In genomic region chr9:132939169-132939568, GRCh38 we compare ENCODE assay signal across 23 cellular contexts. TPM values are rescaled to one million over a fixed set of nuclear protein-coding genes. Genes with fewer than 3 reads are reported as not detected.
DNase-seq lines count a peak whose midpoint lies in the region; ATAC-seq and TF ChIP-seq lines count a peak whose summit lies in the region.
"Had no signal": no experiment of that assay in that cellular context is flagged by ENCODE, and none has a peak within 500 bp of the region (broad histone marks: within the 10 kb centered on the region; RNA-seq: fewer than 3 reads in every experiment).

No MANE protein-coding gene starts in this region.

- DNase-seq in GM23338 (ENCODE audit: low spot score) (no peak), T-helper 17 cell (no peak), nephron progenitor cell (no peak), gastrocnemius medialis (no peak), glomerular visceral epithelial cell (ENCODE audit: extremely low spot score) (no peak), SK-N-DZ (ENCODE audit: low spot score) (no peak), DMS79 treated with DMSO at 0.1 percent for 48 hours (lab: John Stamatoyannopoulos, UW) (no peak)
- DNase-seq: 8988T; ACHN; AML-193; BE2C; CD4-positive, alpha-beta T cell; CD8-positive, alpha-beta memory T cell; DMS 273 treated with DMSO at 0.1 percent for 48 hours; DMS79; GF-D8; GOT3; HFFc6 had no signal

- H3K9me3 ChIP-seq in T-helper 17 cell (ENCODE audit: control insufficient read depth, low read length, poor library complexity, severe bottlenecking) (no peaks in the 10 kb centered on the region), gastrocnemius medialis (no peaks in the 10 kb centered on the region)
- H3K9me3 ChIP-seq: A549; BE2C; BLaER1 treated with 17β-estradiol and CSF1 and Interleukin-3, amounts not matched to agents 10 nM and 100 nM; HAP-1 had no signal

- H4K20me1 ChIP-seq in GM23338 (replicated peaks; ENCODE audit: insufficient read depth), result peaks cover 21% of the 10 kb centered on the region

- no peak overlapping the region for H3K27ac Mint-ChIP-seq in GM23338
- H3K27ac Mint-ChIP-seq in T-helper 17 cell, result peak overlapping the region; percentile 8
- H3K27ac Mint-ChIP-seq in nephron progenitor cell, result peak overlapping the region; percentile 40
- H3K27ac Mint-ChIP-seq: CD14-positive monocyte; CD4-positive, alpha-beta T cell; CD8-positive, alpha-beta memory T cell; HFFc6 had no signal

- peaks cover 31% of the 10 kb centered on the region for H3K4me1 ChIP-seq in GM23338 (ENCODE audit: insufficient read depth)
- peaks cover 49 to 52% of the 10 kb centered on the region in 2 donors for H3K4me1 ChIP-seq in gastrocnemius medialis
- H3K4me1 ChIP-seq: BE2C had no signal

- H3F3A ChIP-seq in GM23338 (replicated peaks; ENCODE audit: low read depth), result no peaks in the 10 kb centered on the region

- H3K4me3 ChIP-seq in GM23338 (no peak overlapping the region), gastrocnemius medialis (no peak overlapping the region)
- H3K4me3 ChIP-seq: A549; BLaER1 treated with 17β-estradiol and CSF1 and Interleukin-3, amounts not matched to agents 10 nM and 100 nM; HAP-1 had no signal

- H3K27ac ChIP-seq in GM23338 (ENCODE audit: low read depth), result no peak overlapping the region
- H3K27ac ChIP-seq in gastrocnemius medialis, result peak overlapping the region; percentile 26 to 45 (median 35)
- H3K27ac ChIP-seq: A549; BLaER1 treated with 17β-estradiol and CSF1 and Interleukin-3, amounts not matched to agents 10 nM and 100 nM had no signal

- in situ Hi-C loops in gastrocnemius medialis (cut with MboI; ENCODE audit: low sequenced_read_pairs in 4 of 4), result no loop called here

- no peak for TF ChIP-seq POLR2A in gastrocnemius medialis (IDR thresholded peaks at IDR 0.05)

- H3K27me3 ChIP-seq in GM23338 (ENCODE audit: insufficient read depth), result no peaks in the 10 kb centered on the region
- H3K27me3 ChIP-seq in gastrocnemius medialis, result no peaks in the 10 kb centered on the region
- H3K27me3 ChIP-seq: BE2C; BLaER1 treated with 17β-estradiol and CSF1 and Interleukin-3, amounts not matched to agents 10 nM and 100 nM had no signal

- H3K4me1 Mint-ChIP-seq in GM23338 (peaks cover 41% of the 10 kb centered on the region), T-helper 17 cell (peaks cover 18% of the 10 kb centered on the region), nephron progenitor cell (peaks cover 35% of the 10 kb centered on the region)

- H3K36me3 Mint-ChIP-seq in GM23338 (ENCODE audit: low read depth) (no peaks in the 10 kb centered on the region), T-helper 17 cell (ENCODE audit: low read depth) (no peaks in the 10 kb centered on the region), nephron progenitor cell (ENCODE audit: low read depth) (peaks cover 1% of the 10 kb centered on the region)

- ATAC-seq in GM23338, result no peak
- no peak for ATAC-seq in T-helper 17 cell
- ATAC-seq in gastrocnemius medialis, result peak in 1 of 2 donors; percentile 49
- ATAC-seq: A549 had no signal

- H3K9me2 ChIP-seq in GM23338 (ENCODE audit: insufficient read depth), result no peaks in the 10 kb centered on the region

- intact Hi-C loops in gastrocnemius medialis (cut with DNase I; ENCODE audit: low total_unique reads), result no loop called here

- 0 out of 2 replicates have a peak overlapping the region, but pooled peaks have one; percentile 6 for H3K4me2 ChIP-seq in GM23338
- H3K4me2 ChIP-seq: A549; BLaER1 treated with 17β-estradiol and CSF1 and Interleukin-3, amounts not matched to agents 10 nM and 100 nM had no signal

- H3K36me3 ChIP-seq in GM23338 (ENCODE audit: insufficient read depth), result no peaks in the 10 kb centered on the region
- H3K36me3 ChIP-seq in gastrocnemius medialis, result no peaks in the 10 kb centered on the region
- H3K36me3 ChIP-seq: BE2C, HAP-1 had no signal

- no peak overlapping the region for H2AFZ ChIP-seq in GM23338

- TF ChIP-seq CTCF in GM23338 (conservative IDR thresholded peaks at IDR 0.05; ENCODE audit: low read depth in 2 of 2) (no peak), nephron progenitor cell (IDR thresholded peaks at IDR 0.05) (no peak), gastrocnemius medialis (IDR thresholded peaks at IDR 0.05 in 4 of 5, conservative IDR thresholded peaks at IDR 0.05 in 1 of 5) (no peak)

- H3K4me3 Mint-ChIP-seq in GM23338, result no peak overlapping the region
- H3K4me3 Mint-ChIP-seq in T-helper 17 cell, result no peak overlapping the region
- H3K4me3 Mint-ChIP-seq in nephron progenitor cell, result no peak overlapping the region
- H3K4me3 Mint-ChIP-seq: CD14-positive monocyte; CD4-positive, alpha-beta T cell; HFFc6 had no signal

- H3K27me3 Mint-ChIP-seq in GM23338 (ENCODE audit: insufficient read depth, low read depth, poor library complexity) (no peaks in the 10 kb centered on the region), T-helper 17 cell (no peaks in the 10 kb centered on the region), nephron progenitor cell (ENCODE audit: low read depth, poor library complexity) (no peaks in the 10 kb centered on the region)
- H3K27me3 Mint-ChIP-seq: CD4-positive, alpha-beta T cell; CD8-positive, alpha-beta memory T cell had no signal

- H3K9me3 Mint-ChIP-seq in GM23338, result no peaks in the 10 kb centered on the region
- no peaks in the 10 kb centered on the region for H3K9me3 Mint-ChIP-seq in nephron progenitor cell
- H3K9me3 Mint-ChIP-seq: CD14-positive monocyte; CD4-positive, alpha-beta T cell; CD8-positive, alpha-beta memory T cell; HFFc6 had no signal

- H3K79me2 ChIP-seq in GM23338 (replicated peaks; ENCODE audit: insufficient read depth), result peaks cover 90% of the 10 kb centered on the region

TF ChIP-seq in GM23338, 12 proteins besides CTCF, POLR2A, EP300 and RAD21:
- no peak for TF ChIP-seq POLR2AphosphoS5 (IDR thresholded peaks at IDR 0.05; ENCODE audit: low read depth)
TF ChIP-seq in GM23338: peak in this region for 0.

RNA-seq across cellular contexts. Expression of gene TSC1, which starts 5.2 kb away (rescaled TPM):
- 43.2 and 48.0 TPM in 2 replicates for total RNA-seq in GM23338 (2014; rRNA removed; shearing (Covaris generic))
- 20.1 and 23.7 TPM in 2 replicates for polyA plus RNA-seq in GM23338 (2016; fragmentation: Nextera tagmentation; extraction: Ambion mirVana)
- total RNA-seq in T-helper 17 cell (10 to 100 TPM; 51.2 to 58.3 TPM), gastrocnemius medialis (10 to 100 TPM; 36.7 to 45.3 (median 39.7) TPM)
- 11.2 and 14.0 TPM in 2 replicates for polyA plus RNA-seq in SK-N-DZ (2014; cell fraction: cytosol; rRNA removed)
- polyA plus RNA-seq in SK-N-DZ (2014; cell fraction: nucleus; rRNA removed), result 63.0 and 82.2 TPM in 2 replicates

RNA-seq across cellular contexts. Expression of gene GFI1B, which starts 39.3 kb away (rescaled TPM):
- 0.38 and 1.0 TPM in 2 replicates for total RNA-seq in GM23338 (2014; rRNA removed; shearing (Covaris generic))
- polyA plus RNA-seq in GM23338 (2016; fragmentation: Nextera tagmentation; extraction: Ambion mirVana), result 0.28 TPM in 1 of 2 replicates, not detected in the other
- total RNA-seq in T-helper 17 cell, result 10 to 100 TPM in 1 of 2 donors, 1 to 10 TPM in 1; 1.1 to 29.3 TPM
- total RNA-seq in gastrocnemius medialis, result not detected
- 0.03 TPM in 1 of 2 replicates, not detected in the other for polyA plus RNA-seq in SK-N-DZ (2014; cell fraction: cytosol; rRNA removed)
- not detected in 2 replicates for polyA plus RNA-seq in SK-N-DZ (2014; cell fraction: nucleus; rRNA removed)
- total RNA-seq: CD8-positive, alpha-beta memory T cell; Daoy had no signal
- polyA plus RNA-seq: CD8-positive, alpha-beta memory T cell had no signal
